Comparison of ENCODE assay signal across 1 cellular context in the genomic region with DNA sequence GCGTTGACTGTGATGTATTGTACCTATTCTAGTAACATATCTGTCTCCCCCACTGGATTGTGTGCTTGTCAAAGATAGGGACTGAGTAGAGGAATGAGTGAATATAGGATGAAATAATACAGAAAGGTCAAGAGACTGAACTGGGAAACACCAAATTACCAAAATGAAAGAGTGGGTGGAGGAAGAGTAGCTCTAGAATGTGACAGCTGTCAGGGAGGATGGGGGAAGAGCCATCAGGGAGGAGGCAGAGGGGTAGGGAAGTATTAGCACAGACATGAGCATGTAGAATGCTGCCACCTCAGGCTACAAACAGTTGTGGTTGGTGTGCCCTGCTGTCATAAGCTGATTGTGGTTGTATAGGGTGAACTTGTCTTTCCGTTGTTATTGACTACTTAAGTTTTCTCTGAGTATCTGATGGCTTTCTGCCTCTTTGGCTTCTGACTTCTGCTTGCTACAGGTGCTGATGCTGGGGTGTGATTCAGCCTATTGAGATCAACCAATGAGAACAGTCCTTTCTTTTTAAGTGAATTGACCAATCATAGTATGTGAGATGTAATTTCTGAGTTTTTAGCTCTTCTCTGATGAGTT.
TF ChIP-seq lines count a peak whose summit lies in the region.

No MANE protein-coding gene starts in this region.

TF ChIP-seq in HepG2, 621 proteins besides CTCF, POLR2A, EP300 and RAD21 (continued from another document):
- TF ChIP-seq CREB1 (IDR thresholded peaks at IDR 0.05) = no peak
- TF ChIP-seq CREB1 (CRISPR knock-in tag; IDR thresholded peaks at IDR 0.05) = no peak
- no peak for TF ChIP-seq HOXA9 (CRISPR knock-in tag; IDR thresholded peaks at IDR 0.05; ENCODE audit: borderline replicate concordance)
- TF ChIP-seq, protein P1, sequence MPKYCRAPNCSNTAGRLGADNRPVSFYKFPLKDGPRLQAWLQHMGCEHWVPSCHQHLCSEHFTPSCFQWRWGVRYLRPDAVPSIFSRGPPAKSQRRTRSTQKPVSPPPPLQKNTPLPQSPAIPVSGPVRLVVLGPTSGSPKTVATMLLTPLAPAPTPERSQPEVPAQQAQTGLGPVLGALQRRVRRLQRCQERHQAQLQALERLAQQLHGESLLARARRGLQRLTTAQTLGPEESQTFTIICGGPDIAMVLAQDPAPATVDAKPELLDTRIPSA (CRISPR knock-in tag; IDR thresholded peaks at IDR 0.05; ENCODE audit: borderline replicate concordance) = no peak
- no peak for TF ChIP-seq NFE2L1 (CRISPR knock-in tag; IDR thresholded peaks at IDR 0.05; ENCODE audit: borderline replicate concordance)
- no peak for TF ChIP-seq ZNF713 (CRISPR knock-in tag; IDR thresholded peaks at IDR 0.05)
- no peak for TF ChIP-seq TOE1 (CRISPR knock-in tag; IDR thresholded peaks at IDR 0.05)
- TF ChIP-seq GABPA (IDR thresholded peaks at IDR 0.05; ENCODE audit: low read depth, low read length) = no peak
- no peak for TF ChIP-seq GABPA (CRISPR knock-in tag; IDR thresholded peaks at IDR 0.05; ENCODE audit: low read depth)
- TF ChIP-seq ARNTL (CRISPR knock-in tag; IDR thresholded peaks at IDR 0.05) = no peak
- no peak for TF ChIP-seq NONO (IDR thresholded peaks at IDR 0.05)
- TF ChIP-seq NONO (CRISPR knock-in tag; conservative IDR thresholded peaks at IDR 0.05) = no peak
